ENCODE assay signal across 25 cellular contexts in the genomic region with DNA sequence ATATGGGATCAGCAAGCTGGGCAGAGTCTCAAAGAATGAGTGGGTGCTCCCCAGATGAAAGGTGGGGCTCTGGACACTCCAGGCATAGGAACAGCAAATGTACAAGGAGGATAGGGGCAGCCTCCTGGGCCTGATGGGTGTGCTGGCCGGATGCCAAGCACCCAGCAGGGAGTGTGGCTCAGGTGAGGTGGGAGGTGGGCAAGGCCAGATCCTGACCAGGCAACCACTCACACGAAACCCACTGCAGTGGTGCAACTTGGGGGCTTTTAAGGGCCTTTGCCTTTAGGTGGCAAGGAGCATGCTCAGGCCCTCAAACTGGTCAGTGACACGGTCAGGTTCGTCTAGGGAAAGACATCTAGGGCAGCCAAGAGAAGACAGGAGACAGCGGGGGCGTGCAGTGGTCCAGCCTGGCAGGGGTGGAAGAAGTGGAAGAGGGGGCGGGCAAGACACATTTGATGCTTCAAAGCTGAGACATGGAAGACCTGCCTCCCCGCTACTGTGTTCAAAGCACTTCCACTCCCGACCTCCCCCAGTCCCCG. TPM values are rescaled to one million over a fixed set of nuclear protein-coding genes. Genes with fewer than 3 reads are reported as not detected.
DNase-seq lines count a peak whose midpoint lies in the region; ATAC-seq, FAIRE-seq and TF ChIP-seq lines count a peak whose summit lies in the region.
"Had no signal": no experiment of that assay in that cellular context is flagged by ENCODE, and none has a peak within 500 bp of the region (broad histone marks: within the 10 kb centered on the region; RNA-seq: fewer than 3 reads in every experiment).

No MANE protein-coding gene starts in this region.

- H3K27ac ChIP-seq in K562 (ENCODE audit: extremely low read depth, low read depth, low read length), result no peak overlapping the region
- H3K27ac ChIP-seq in body of pancreas, result no peak overlapping the region
- H3K27ac ChIP-seq: HL-60, Peyer's patch, SJCRH30 had no signal

- ATAC-seq in K562 (no peak), body of pancreas (no peak), GM18520 (IDR thresholded peaks at IDR 0.05; ENCODE audit: unreplicated experiment) (no peak)

- in situ Hi-C loops in K562 (cut with MboI), result no loop called here

- H3K36me3 ChIP-seq in K562 (ENCODE audit: control insufficient read depth, insufficient read depth, low read length) (no peaks in the 10 kb centered on the region), body of pancreas (replicated peaks in 1 of 2; ENCODE audit: insufficient read depth in 1 of 2, low read depth in 2 of 2) (no peaks in the 10 kb centered on the region)
- H3K36me3 ChIP-seq: HAP-1, Peyer's patch, SJCRH30 had no signal

- no peak for TF ChIP-seq RAD21 in Ishikawa (IDR thresholded peaks at IDR 0.05; ENCODE audit: low read depth)
- TF ChIP-seq RAD21 in K562 (CRISPR knock-in tag; conservative IDR thresholded peaks at IDR 0.05 in 1 of 2, IDR thresholded peaks at IDR 0.05 in 1 of 2), result no peak

- no peaks in the 10 kb centered on the region for H3K9me1 ChIP-seq in K562 (ENCODE audit: control insufficient read depth, insufficient read depth, low read length)

- POLR2A ChIA-PET in K562 (lab: Yijun Ruan, JAX), result no interaction called here

- H4K20me1 ChIP-seq in K562 (replicated peaks; ENCODE audit: control insufficient read depth, insufficient read depth, low read length), result no peaks in the 10 kb centered on the region

- no peaks in the 10 kb centered on the region for H3K4me1 ChIP-seq in K562 (replicated peaks in 1 of 2; ENCODE audit: control insufficient read depth in 2 of 2, insufficient read depth in 2 of 2, low read length in 2 of 2)
- H3K4me1 ChIP-seq in body of pancreas, result no peaks in the 10 kb centered on the region
- H3K4me1 ChIP-seq: HAP-1, Peyer's patch, SJCRH30 had no signal

- H3K4me3 ChIP-seq in K562 (no peak overlapping the region), body of pancreas (no peak overlapping the region)
- H3K4me3 ChIP-seq: HAP-1, Peyer's patch, SJCRH30 had no signal

- 2% methylated on average over 10 of the region's 10 CpGs for WGBS in K562 (ENCODE audit: insufficient coverage, low coverage, missing lambda C conversion rate)
- 71 to 83% methylated on average over 10 of the region's 10 CpGs for WGBS in body of pancreas, 2 donors

- H3K27me3 ChIP-seq in K562 (ENCODE audit: control insufficient read depth in 2 of 2, insufficient read depth in 2 of 2, low read length in 2 of 2) (peaks cover 0 to 39% of the 10 kb centered on the region in 2 experiments; a peak in 2 of 5 replicates), body of pancreas (no peaks in the 10 kb centered on the region)
- H3K27me3 ChIP-seq: Peyer's patch, SJCRH30 had no signal

- H3K9me3 ChIP-seq in K562 (replicated peaks; ENCODE audit: control insufficient read depth, insufficient read depth, low read depth, low read length) (no peaks in the 10 kb centered on the region), body of pancreas (peaks cover 0 to 5% (median 0%) of the 10 kb centered on the region in 3 donors)
- H3K9me3 ChIP-seq: HAP-1, Peyer's patch, SJCRH30 had no signal

- intact Hi-C loops in K562 (cut with micrococcal nuclease) (no loop called here), body of pancreas (cut with DNase I) (no loop called here)

- FAIRE-seq in K562 (lab: Jason Lieb, UNC), result no peak

- CTCF ChIA-PET in K562 (lab: Yijun Ruan, JAX; ENCODE audit: low intra/inter-chr PET ratio), result no interaction called here

- H2AFZ ChIP-seq in K562 (ENCODE audit: low read depth, low read length), result no peak overlapping the region

- DNase-seq in K562 (ENCODE audit: extremely low read depth in 1 of 4, low spot score in 3 of 4) (no peak), mesenteric fat pad (ENCODE audit: low spot score) (peak; percentile 82), ureter (ENCODE audit: low spot score) (peak; percentile 22), occipital lobe (lab: John Stamatoyannopoulos, UW) (no peak), body of pancreas (no peak)
- DNase-seq: CD4-positive, CD25-positive, alpha-beta regulatory T cell; COR-L47; DMS79; MV-4-11; NCI-H1105 treated with DMSO at 0.1 percent for 48 hours; NCI-H1694; NCI-H2081; NCI-H2171; NCI-H345; NCI-H524; NCI-H774; SJCRH30 had no signal

- no peak overlapping the region for H3K4me2 ChIP-seq in K562 (ENCODE audit: insufficient read depth, low read length)

- TF ChIP-seq CTCF in K562 (IDR thresholded peaks at IDR 0.05 in 2 of 3, conservative IDR thresholded peaks at IDR 0.05 in 1 of 3; ENCODE audit: insufficient read depth in 2 of 3, low read depth in 1 of 3, low read length in 3 of 3) (no peak), body of pancreas (IDR thresholded peaks at IDR 0.05) (no peak)

- no peak overlapping the region for H3K9ac ChIP-seq in K562 (ENCODE audit: insufficient read depth in 1 of 2, low read depth in 2 of 2, low read length in 2 of 2)

- BruUV-seq in K562 (replicated peaks; lab: Mats Ljungman, UMichigan), result no TSS peak

- TF ChIP-seq POLR2A in K562 (conservative IDR thresholded peaks at IDR 0.05) (no peak), body of pancreas (IDR thresholded peaks at IDR 0.05) (no peak)

- no peak for TF ChIP-seq EP300 in Ishikawa (IDR thresholded peaks at IDR 0.05; ENCODE audit: borderline replicate concordance)
- no peak for TF ChIP-seq EP300 in K562 (IDR thresholded peaks at IDR 0.05; ENCODE audit: low read length)

- H3K79me2 ChIP-seq in K562 (ENCODE audit: control insufficient read depth, insufficient read depth, low read length), result no peaks in the 10 kb centered on the region

TF ChIP-seq in Ishikawa, 13 proteins besides CTCF, POLR2A, EP300 and RAD21 (continues in another document):
- no peak for TF ChIP-seq TEAD4 (IDR thresholded peaks at IDR 0.05)
- TF ChIP-seq TCF12 (IDR thresholded peaks at IDR 0.05; ENCODE audit: low read depth), result no peak
- TF ChIP-seq NFIC (IDR thresholded peaks at IDR 0.05), result 0 out of 2 replicates have a peak, but pooled peaks have one; percentile 21

TF ChIP-seq in K562, 482 proteins besides CTCF, POLR2A, EP300 and RAD21:
- TF ChIP-seq NFIC (IDR thresholded peaks at IDR 0.05), result peak; percentile 63
- TF ChIP-seq MAFF (IDR thresholded peaks at IDR 0.05; ENCODE audit: low read length), result no peak
TF ChIP-seq in K562: peak in this region for 1.

RNA-seq across cellular contexts. Expression of a gene that starts 18.4 kb away (rescaled TPM):
- not detected in 2 replicates for total RNA-seq in K562 (2011; cell fraction: chromatin; rRNA removed; ENCODE audit: low replicate concordance)
- total RNA-seq in K562 (2011; cell fraction: nucleolus; rRNA removed), result not detected in 2 replicates
- total RNA-seq in K562 (2011; cell fraction: nucleoplasm; rRNA removed), result not detected in 2 replicates
- total RNA-seq in K562 (2014; rRNA removed) (not detected in 2 replicates), K562 (2014; rRNA removed; fragmentation: Illumina TruSeq; extraction: Trizol) (not detected in 2 replicates), K562 (2015; rRNA removed; fragmentation: Illumina TruSeq; extraction: Trizol) (not detected in 2 replicates), K562 (2021) (not detected in 2 replicates), mesenteric fat pad (not detected), ureter (not detected), occipital lobe (not detected), body of pancreas (not detected)
- polyA plus RNA-seq in K562 (2011; rRNA removed) (not detected in 2 replicates), K562 (2014; fragmentation: Illumina TruSeq; extraction: Trizol) (not detected in 2 replicates), K562 (2014; fragmentation: Nextera tagmentation; extraction: Ambion mirVana) (not detected), K562 (2014; rRNA removed) (not detected in 2 replicates)
- polyA plus RNA-seq in K562 (2011; cell fraction: cytosol; rRNA removed), result not detected in 2 replicates
- not detected in 2 replicates for polyA plus RNA-seq in K562 (2011; cell fraction: nucleus; rRNA removed)
- polyA plus RNA-seq in K562 (2012), result not detected in 2 replicates
- not detected in 2 replicates for polyA minus RNA-seq in K562 (2011; rRNA and poly(A)+ RNA removed)
- polyA minus RNA-seq in K562 (2011; cell fraction: cytosol; rRNA and poly(A)+ RNA removed), result not detected in 2 replicates
- not detected in 2 replicates for polyA minus RNA-seq in K562 (2011; cell fraction: nucleus; rRNA and poly(A)+ RNA removed)
- total RNA-seq: A673; CD4-positive, CD25-positive, alpha-beta regulatory T cell; HT-29; Peyer's patch; SJCRH30 had no signal
- polyA plus RNA-seq: BJ; CD4-positive, CD25-positive, alpha-beta regulatory T cell had no signal

Comparison
In these comparisons a context has a peak if more than half of its experiments do, and no peak if none do; other contexts are left out.
1. DNase-seq: peak in mesenteric fat pad (single experiment) and ureter (single experiment); none in K562 (0 of 4), occipital lobe (single experiment) and body of pancreas (0 of 4).